In genomic region chr5:132260051-132260450, GRCh38 we compare ENCODE assay signal across 11 cellular contexts. TPM values are rescaled to one million over a fixed set of nuclear protein-coding genes. Genes with fewer than 3 reads are reported as not detected.
DNase-seq lines count a peak whose midpoint lies in the region; ATAC-seq lines count a peak whose summit lies in the region.
"Had no signal": no experiment of that assay in that cellular context is flagged by ENCODE, and none has a peak within 500 bp of the region (broad histone marks: within the 10 kb centered on the region; RNA-seq: fewer than 3 reads in every experiment).

No MANE protein-coding gene starts in this region.

- H3K36me3 Mint-ChIP-seq in stimulated activated effector memory CD8-positive, alpha-beta T cell treated with anti-CD3 and anti-CD28 coated beads, Interleukin-12 subunit alpha, Interleukin-12 subunit beta, amount 100 ng/mL, for 72 hours, result no peaks in the 10 kb centered on the region
- H3K36me3 Mint-ChIP-seq: stimulated activated naive B cell treated with anti-CD40 and anti-IgM and Interleukin-4, amounts not matched to agents 10 μg/mL and 1 μg/mL and 100 μg/mL, for 72 hours had no signal

- H3K9ac ChIP-seq in adipocyte (ENCODE audit: low read length), result peak overlapping the region; percentile 91

- peak; percentile 67 for DNase-seq in HT-29 (ENCODE audit: low spot score)
- DNase-seq in adipocyte (ENCODE audit: low read depth), result peak; percentile 61
- peak; percentile 19 for DNase-seq in inferior parietal cortex (ENCODE audit: extremely low spot score)
- DNase-seq in stimulated activated effector memory CD8-positive, alpha-beta T cell treated with anti-CD3 and anti-CD28 coated beads, Interleukin-12 subunit alpha, Interleukin-12 subunit beta, amount 100 ng/mL, for 72 hours (ENCODE audit: low spot score in 2 of 2), result no peak
- DNase-seq in SIG-M5 treated with dmso at 0.1 percent for 504 hours (lab: John Stamatoyannopoulos, UW; ENCODE audit: unreplicated experiment), result no peak
- DNase-seq in MV-4-11 (lab: John Stamatoyannopoulos, UW), result no peak
- DNase-seq in GM19240 (ENCODE audit: insufficient read length, low spot score), result no peak
- DNase-seq: amniotic stem cell, NCI-H524 treated with DMSO at 0.1 percent for 48 hours had no signal

- peak overlapping the region; percentile 26 for H3K4me3 Mint-ChIP-seq in stimulated activated effector memory CD8-positive, alpha-beta T cell treated with anti-CD3 and anti-CD28 coated beads, Interleukin-12 subunit alpha, Interleukin-12 subunit beta, amount 100 ng/mL, for 72 hours
- H3K4me3 Mint-ChIP-seq: stimulated activated naive B cell treated with anti-CD40 and anti-IgM and Interleukin-4, amounts not matched to agents 10 μg/mL and 1 μg/mL and 100 μg/mL, for 72 hours had no signal

- no peaks in the 10 kb centered on the region for H3K9me3 Mint-ChIP-seq in stimulated activated effector memory CD8-positive, alpha-beta T cell treated with anti-CD3 and anti-CD28 coated beads, Interleukin-12 subunit alpha, Interleukin-12 subunit beta, amount 100 ng/mL, for 72 hours
- H3K9me3 Mint-ChIP-seq: stimulated activated naive B cell treated with anti-CD40 and anti-IgM and Interleukin-4, amounts not matched to agents 10 μg/mL and 1 μg/mL and 100 μg/mL, for 72 hours had no signal

- peak overlapping the region; percentile 83 for H3K4me3 ChIP-seq in adipocyte (ENCODE audit: low read length)

- H3K4me1 ChIP-seq in adipocyte (ENCODE audit: control insufficient read depth, insufficient read depth, low read length), result peaks cover 75% of the 10 kb centered on the region

- no peaks in the 10 kb centered on the region for H3K9me3 ChIP-seq in adipocyte (ENCODE audit: control insufficient read depth, low read length)

- peak; percentile 23 for ATAC-seq in stimulated activated effector memory CD8-positive, alpha-beta T cell treated with anti-CD3 and anti-CD28 coated beads, Interleukin-12 subunit alpha, Interleukin-12 subunit beta, amount 100 ng/mL, for 72 hours
- no peak for ATAC-seq in HG03432 (IDR thresholded peaks at IDR 0.05; ENCODE audit: unreplicated experiment)

- peaks cover 40% of the 10 kb centered on the region for H3K4me1 Mint-ChIP-seq in stimulated activated effector memory CD8-positive, alpha-beta T cell treated with anti-CD3 and anti-CD28 coated beads, Interleukin-12 subunit alpha, Interleukin-12 subunit beta, amount 100 ng/mL, for 72 hours

- H3K27ac Mint-ChIP-seq in stimulated activated effector memory CD8-positive, alpha-beta T cell treated with anti-CD3 and anti-CD28 coated beads, Interleukin-12 subunit alpha, Interleukin-12 subunit beta, amount 100 ng/mL, for 72 hours, result peak overlapping the region; percentile 32
- H3K27ac Mint-ChIP-seq: stimulated activated naive B cell treated with anti-CD40 and anti-IgM and Interleukin-4, amounts not matched to agents 10 μg/mL and 1 μg/mL and 100 μg/mL, for 72 hours had no signal

- H3K27me3 ChIP-seq in adipocyte (replicated peaks; ENCODE audit: control insufficient read depth, insufficient read depth, low read length), result no peaks in the 10 kb centered on the region

- H3K36me3 ChIP-seq in adipocyte (ENCODE audit: control insufficient read depth, insufficient read depth, low read length, severe bottlenecking), result no peaks in the 10 kb centered on the region

RNA-seq across cellular contexts. Expression of gene PDLIM4, which starts 2.6 kb away (rescaled TPM):
- 0.99 and 1.6 TPM in 2 replicates for total RNA-seq in HT-29 (2014; rRNA removed; shearing (Covaris generic))

RNA-seq across cellular contexts. Expression of gene P4HA2, which starts 32.4 kb away (rescaled TPM):
- total RNA-seq in HT-29 (2014; rRNA removed; shearing (Covaris generic)), result 20.4 and 20.5 TPM in 2 replicates

RNA-seq across cellular contexts. Expression of gene SLC22A4, which starts 34.1 kb away (rescaled TPM):
- 0.20 and 0.26 TPM in 2 replicates for total RNA-seq in HT-29 (2014; rRNA removed; shearing (Covaris generic))

Comparison
In these comparisons a context has a peak if more than half of its experiments do, and no peak if none do; other contexts are left out.
1. DNase-seq: peak in HT-29 (single experiment), adipocyte (single experiment) and inferior parietal cortex (single experiment); none in stimulated activated effector memory CD8-positive, alpha-beta T cell treated with anti-CD3 and anti-CD28 coated beads, Interleukin-12 subunit alpha, Interleukin-12 subunit beta, amount 100 ng/mL, for 72 hours (0 of 2), SIG-M5 treated with dmso at 0.1 percent for 504 hours (single experiment), MV-4-11 (single experiment) and GM19240 (single experiment).